15 cellular contexts compared by ENCODE assay signal in genomic region chr1:161089251-161089924, GRCh38. TPM values are rescaled to one million over a fixed set of nuclear protein-coding genes. Genes with fewer than 3 reads are reported as not detected.
DNase-seq lines count a peak whose midpoint lies in the region; ATAC-seq and TF ChIP-seq lines count a peak whose summit lies in the region.
"Had no signal": no experiment of that assay in that cellular context is flagged by ENCODE, and none has a peak within 500 bp of the region (broad histone marks: within the 10 kb centered on the region; RNA-seq: fewer than 3 reads in every experiment).

Gene NECTIN4, minus strand, starts transcription at chr1:161089558. Its CDS starts 262 bp downstream, at chr1:161089296.

- peak within 1 kb of the TSS; percentile 55 to 62 for H3K4me3 ChIP-seq in duodenal mucosa (ENCODE audit: low read depth in 1 of 2, low read length in 2 of 2)
- H3K4me3 ChIP-seq: HAP-1 had no signal

- H3K27ac ChIP-seq in 22Rv1 (0 out of 2 replicates have a peak within 1 kb of the TSS, but pooled peaks have one; percentile 29), duodenal mucosa (ENCODE audit: low read depth, low read length) (no peak within 1 kb of the TSS)
- H3K27ac ChIP-seq: KMS-11 had no signal

- DNase-seq in HPDE6-E6E7 (ENCODE audit: extremely low spot score) (peak; percentile 86), mucosa of gallbladder (ENCODE audit: low spot score) (peak; percentile 74), kidney glomerular epithelial cell (lab: John Stamatoyannopoulos, UW) (no peak)
- DNase-seq: activated CD4-positive, alpha-beta T cell treated with anti-CD3 and anti-CD28 coated beads, Interleukin-2, amount 50 U/mL, for 1 hour; NCI-H446 had no signal

- no peak for TF ChIP-seq CTCF in 22Rv1 (IDR thresholded peaks at IDR 0.05)

- H3K9ac ChIP-seq in duodenal mucosa (ENCODE audit: low read depth in 1 of 2, low read length in 2 of 2), result peak within 1 kb of the TSS; percentile 32 to 58
- H3K9ac ChIP-seq: KMS-11 had no signal

- H3K36me3 ChIP-seq in duodenal mucosa (ENCODE audit: control insufficient read depth in 1 of 2, insufficient read depth in 2 of 2, low read length in 2 of 2), result no peaks in the 10 kb centered on the region
- H3K36me3 ChIP-seq: HAP-1 had no signal

- peaks cover 27 to 28% of the 10 kb centered on the region in 2 donors for H3K4me1 ChIP-seq in duodenal mucosa (ENCODE audit: control insufficient read depth in 1 of 2, insufficient read depth in 2 of 2, low read length in 2 of 2)
- H3K4me1 ChIP-seq: HAP-1 had no signal

- ATAC-seq in GM18873 (IDR thresholded peaks at IDR 0.05; ENCODE audit: low FRiP score, unreplicated experiment) (no peak), GM19035 (IDR thresholded peaks at IDR 0.05; ENCODE audit: unreplicated experiment) (no peak), GM18519 (IDR thresholded peaks at IDR 0.05; ENCODE audit: low FRiP score, unreplicated experiment) (no peak)
- ATAC-seq: stimulated activated memory B cell treated with anti-CD40 and anti-IgM and Interleukin-4, amounts not matched to agents 10 μg/mL and 1 μg/mL and 100 μg/mL, for 72 hours had no signal

- no peaks in the 10 kb centered on the region for H3K9me3 ChIP-seq in duodenal mucosa (ENCODE audit: control insufficient read depth in 1 of 2, low read length in 2 of 2)
- H3K9me3 ChIP-seq: HAP-1 had no signal

- H3K27me3 ChIP-seq in duodenal mucosa (ENCODE audit: control insufficient read depth in 1 of 2, insufficient read depth in 2 of 2, low read length in 2 of 2), result no peaks in the 10 kb centered on the region

RNA-seq across cellular contexts. Expression of gene NECTIN4, which starts in this region (rescaled TPM):
- total RNA-seq in mucosa of gallbladder, result 20.3 TPM
- total RNA-seq: B cell, neural crest cell had no signal
